Comparison of ENCODE assay signal across 8 cellular contexts in genomic region chr17:40071720-40072480, GRCh38. TPM values are rescaled to one million over a fixed set of nuclear protein-coding genes. Genes with fewer than 3 reads are reported as not detected.
DNase-seq lines count a peak whose midpoint lies in the region; ATAC-seq and TF ChIP-seq lines count a peak whose summit lies in the region.

No MANE protein-coding gene starts in this region.

- H3K27me3 ChIP-seq in ascending aorta, result no peaks in the 10 kb centered on the region
- H3K27me3 ChIP-seq in left lung, result no peaks in the 10 kb centered on the region
- H3K27me3 ChIP-seq in testis, result no peaks in the 10 kb centered on the region

- H3K4me3 Mint-ChIP-seq in immature natural killer cell, result peak overlapping the region in 2 of 5 donors; percentile 41 to 50
- H3K4me3 Mint-ChIP-seq in CD14-positive monocyte, result no peak overlapping the region

- peak overlapping the region; percentile 37 to 51 for H3K4me3 ChIP-seq in ascending aorta
- peak overlapping the region in 1 of 2 donors; percentile 9 for H3K4me3 ChIP-seq in left lung
- H3K4me3 ChIP-seq in testis, result no peak overlapping the region

- no peak for TF ChIP-seq POLR2A in testis (IDR thresholded peaks at IDR 0.05)

- peaks cover 12 to 25% (median 17%) of the 10 kb centered on the region in 3 donors for H3K27me3 Mint-ChIP-seq in immature natural killer cell (ENCODE audit: low read depth in 3 of 3)
- peaks cover 0 to 2% (median 0%) of the 10 kb centered on the region in 3 donors for H3K27me3 Mint-ChIP-seq in CD14-positive monocyte (ENCODE audit: low read depth in 3 of 3)

- peak; percentile 92 for DNase-seq in NCI-H2029 (lab: John Stamatoyannopoulos, UW)
- peak in 1 of 2 donors; percentile 92 for DNase-seq in ascending aorta (ENCODE audit: low spot score in 2 of 2)
- DNase-seq in left lung, result peak; percentile 82 to 89
- DNase-seq in testis, result peak; percentile 77
- DNase-seq in immature natural killer cell, result no peak
- DNase-seq in CD14-positive monocyte (ENCODE audit: low spot score), result no peak

- WGBS in testis, 2 donors, result 27 to 61% methylated on average over 10 to 12 of the region's 12 CpGs

- H3K4me1 Mint-ChIP-seq in immature natural killer cell (peaks cover 80 to 91% of the 10 kb centered on the region in 2 donors), CD14-positive monocyte (peaks cover 70% of the 10 kb centered on the region)

- H3K9me3 ChIP-seq in ascending aorta (no peaks in the 10 kb centered on the region), left lung (no peaks in the 10 kb centered on the region), testis (no peaks in the 10 kb centered on the region)

- TF ChIP-seq CTCF in C4-2B (conservative IDR thresholded peaks at IDR 0.05), result no peak
- no peak for TF ChIP-seq CTCF in ascending aorta (IDR thresholded peaks at IDR 0.05)
- TF ChIP-seq CTCF in left lung (IDR thresholded peaks at IDR 0.05), result no peak
- TF ChIP-seq CTCF in testis (IDR thresholded peaks at IDR 0.05), result no peak
- TF ChIP-seq CTCF in CD14-positive monocyte (IDR thresholded peaks at IDR 0.05), result no peak

- ATAC-seq in left lung (peak; percentile 56), GM19452 (IDR thresholded peaks at IDR 0.05; ENCODE audit: unreplicated experiment) (no peak)

- H3K4me1 ChIP-seq in ascending aorta (peaks cover 54 to 93% of the 10 kb centered on the region in 2 donors), left lung (peaks cover 69 to 94% of the 10 kb centered on the region in 2 donors), testis (peaks cover 83% of the 10 kb centered on the region)

- H3K36me3 ChIP-seq in ascending aorta (peaks cover 4 to 8% of the 10 kb centered on the region in 2 donors), left lung (no peaks in the 10 kb centered on the region), testis (ENCODE audit: low read depth, missing control alignments) (no peaks in the 10 kb centered on the region)

- H3K9me3 Mint-ChIP-seq in immature natural killer cell (no peaks in the 10 kb centered on the region), CD14-positive monocyte (no peaks in the 10 kb centered on the region)

- H3K27ac Mint-ChIP-seq in immature natural killer cell (peak overlapping the region in 2 of 6 donors; percentile 50 to 75), CD14-positive monocyte (peak overlapping the region in 1 of 7 donors; percentile 48)

- H3K27ac ChIP-seq in C4-2B (peak overlapping the region; percentile 75), ascending aorta (peak overlapping the region; percentile 91), left lung (peak overlapping the region; percentile 75 to 83), testis (peak overlapping the region; percentile 88 to 97)

- H3K36me3 Mint-ChIP-seq in immature natural killer cell (peaks cover 0 to 7% (median 0%) of the 10 kb centered on the region in 3 donors), CD14-positive monocyte (peaks cover 13 to 19% of the 10 kb centered on the region in 2 donors)

- intact Hi-C loops in ascending aorta (cut with DNase I) (loop anchor here (2.0 kb wide), 1 partner anchor 27 kb away; no protein-coding TSS in a partner anchor), left lung (cut with DNase I) (no loop called here), testis (cut with DNase I; ENCODE audit: low total_unique reads) (loop anchor here (5.0 kb wide), 1 partner anchor 35 kb away; no protein-coding TSS in a partner anchor), CD14-positive monocyte (cut with micrococcal nuclease) (no loop called here)

RNA-seq across cellular contexts. Expression of gene THRA, which starts 9.1 kb away (rescaled TPM):
- total RNA-seq in ascending aorta, result 35.4 TPM
- total RNA-seq in left lung, result 10 to 100 TPM; 37.9 to 45.2 TPM
- 10 to 100 TPM; 44.9 to 51.7 TPM for total RNA-seq in testis
- polyA plus RNA-seq in testis (ENCODE audit: insufficient read depth, low read depth, low replicate concordance), result 41.2 TPM
- polyA plus RNA-seq in immature natural killer cell, result 10 to 100 TPM in 1 of 3 donors, 1 to 10 TPM in 2; 5.0 to 15.0 (median 8.0) TPM
- 1 to 10 TPM; 2.5 to 3.8 TPM for polyA plus RNA-seq in CD14-positive monocyte

RNA-seq across cellular contexts. Expression of gene MED24, which starts 17.7 kb away (rescaled TPM):
- total RNA-seq in ascending aorta, result 176 TPM
- 10 to 100 TPM; 72.0 to 75.2 TPM for total RNA-seq in left lung
- 100 to 1,000 TPM; 151 to 172 TPM for total RNA-seq in testis
- polyA plus RNA-seq in testis (ENCODE audit: insufficient read depth, low read depth, low replicate concordance), result 127 TPM
- polyA plus RNA-seq in immature natural killer cell, result 10 to 100 TPM; 34.8 to 75.8 (median 53.2) TPM
- polyA plus RNA-seq in CD14-positive monocyte, result 10 to 100 TPM; 24.9 to 34.1 TPM

RNA-seq across cellular contexts. Expression of gene NR1D1, which starts 28.5 kb away (rescaled TPM):
- 0.43 TPM for total RNA-seq in ascending aorta
- 10 to 100 TPM in 1 of 2 donors, 1 to 10 TPM in 1; 6.5 to 11.4 TPM for total RNA-seq in left lung
- total RNA-seq in testis, result 10 to 100 TPM; 14.4 to 23.6 TPM
- polyA plus RNA-seq in testis (ENCODE audit: insufficient read depth, low read depth, low replicate concordance), result 9.8 TPM
- polyA plus RNA-seq in immature natural killer cell, result 1 to 10 TPM in 1 of 3 donors, under 1 TPM in 1, not detected in 1; 0.49 to 2.8 TPM
- polyA plus RNA-seq in CD14-positive monocyte, result under 1 TPM; 0.28 to 0.31 TPM

RNA-seq across cellular contexts. Expression of gene MSL1, which starts 49.9 kb away (rescaled TPM):
- total RNA-seq in ascending aorta (82.5 TPM), left lung (100 to 1,000 TPM in 1 of 2 donors, 10 to 100 TPM in 1; 84.1 to 112 TPM), testis (100 to 1,000 TPM; 129 to 161 TPM)
- polyA plus RNA-seq in testis (ENCODE audit: insufficient read depth, low read depth, low replicate concordance) (157 TPM), immature natural killer cell (10 to 100 TPM in 2 of 3 donors, 1 to 10 TPM in 1; 5.6 to 16.2 (median 11.1) TPM), CD14-positive monocyte (10 to 100 TPM in 1 of 2 donors, 1 to 10 TPM in 1; 10.0 to 11.4 TPM)

RNA-seq across cellular contexts. Expression of gene CSF3, which starts 56.7 kb away (rescaled TPM):
- total RNA-seq in ascending aorta, result 0.43 TPM
- 1 to 10 TPM in 1 of 2 donors, under 1 TPM in 1; 0.61 to 1.7 TPM for total RNA-seq in left lung
- total RNA-seq in testis, result 1 to 10 TPM; 2.4 to 3.6 TPM
- 0.80 TPM for polyA plus RNA-seq in testis (ENCODE audit: insufficient read depth, low read depth, low replicate concordance)
- not detected for polyA plus RNA-seq in immature natural killer cell
- not detected for polyA plus RNA-seq in CD14-positive monocyte

Comparison
In these comparisons a context has a peak if more than half of its experiments do, and no peak if none do; other contexts are left out.
1. DNase-seq: peak in NCI-H2029 (single experiment), left lung (2 of 2) and testis (single experiment); none in immature natural killer cell (0 of 3) and CD14-positive monocyte (single experiment).
2. H3K4me3 ChIP-seq: peak in ascending aorta (2 of 2); none in testis (0 of 2).
3. intact Hi-C loops: an anchor here in ascending aorta (2.0 kb wide) and testis (5.0 kb wide); none called in left lung and CD14-positive monocyte.
4. Peak in every context shown above with its lines, with median percentiles within 50 percentile points of each other: H3K27ac ChIP-seq.